In genomic region chr19:49443366-49444099, GRCh38 we compare ENCODE assay signal across 1 cellular context.
TF ChIP-seq lines count a peak whose summit lies in the region.

No MANE protein-coding gene starts in this region.

TF ChIP-seq in HEK293, 187 proteins besides CTCF, POLR2A, EP300 and RAD21 (continued from another document and continues in another):
- TF ChIP-seq ZNF18 (tag by site-specific recombination; IDR thresholded peaks at IDR 0.05) (peak; percentile 85), ZNF473 (tag by site-specific recombination; IDR thresholded peaks at IDR 0.05) (no peak), ZNF837 (tag by site-specific recombination; IDR thresholded peaks at IDR 0.05) (no peak), ZSCAN23 (tag by site-specific recombination; IDR thresholded peaks at IDR 0.05) (0 out of 2 replicates have a peak, but pooled peaks have one; percentile 22), ZNF664 (tag by site-specific recombination; IDR thresholded peaks at IDR 0.05) (no peak), ZNF341 (tag by site-specific recombination; IDR thresholded peaks at IDR 0.05; ENCODE audit: low read depth) (peak; percentile 70), HOXD13 (CRISPR knock-in tag; IDR thresholded peaks at IDR 0.05; ENCODE audit: borderline replicate concordance) (no peak), ZNF426 (tag by site-specific recombination; IDR thresholded peaks at IDR 0.05) (no peak), SCRT2 (tag by site-specific recombination; IDR thresholded peaks at IDR 0.05) (0 out of 2 replicates have a peak, but pooled peaks have one; percentile 25), ZNF140 (tag by site-specific recombination; IDR thresholded peaks at IDR 0.05) (no peak), ZBTB6 (tag by site-specific recombination; IDR thresholded peaks at IDR 0.05) (0 out of 2 replicates have a peak, but pooled peaks have one; percentile 38), ZSCAN4 (tag by site-specific recombination; IDR thresholded peaks at IDR 0.05) (no peak; the same call in 1 of the 2 replicates), ZNF843 (tag by site-specific recombination; IDR thresholded peaks at IDR 0.05) (peak; percentile 23; the same call in 1 of the 2 replicates), ZNF530 (tag by site-specific recombination; IDR thresholded peaks at IDR 0.05; ENCODE audit: low read depth) (no peak), TSHZ1 (tag by site-specific recombination; IDR thresholded peaks at IDR 0.05; ENCODE audit: borderline replicate concordance) (no peak), HIC1 (tag by site-specific recombination; IDR thresholded peaks at IDR 0.05) (no peak), ZSCAN16 (tag by site-specific recombination; IDR thresholded peaks at IDR 0.05) (no peak), ZNF830 (tag by site-specific recombination; IDR thresholded peaks at IDR 0.05; ENCODE audit: low read depth) (no peak), ZNF274 (IDR thresholded peaks at IDR 0.05; ENCODE audit: low read length) (no peak), ZNF274 (tag by site-specific recombination; IDR thresholded peaks at IDR 0.05; ENCODE audit: borderline replicate concordance) (no peak), ZNF704 (tag by site-specific recombination; IDR thresholded peaks at IDR 0.05) (no peak), PRDM2 (tag by site-specific recombination; IDR thresholded peaks at IDR 0.05; ENCODE audit: borderline replicate concordance) (no peak), ATF2 (tag by site-specific recombination; IDR thresholded peaks at IDR 0.05; ENCODE audit: low read depth) (no peak), ZNF10 (tag by site-specific recombination; IDR thresholded peaks at IDR 0.05) (0 out of 2 replicates have a peak, but pooled peaks have one; percentile 45), BCL11B (tag by site-specific recombination; IDR thresholded peaks at IDR 0.05; ENCODE audit: low read depth) (peak; percentile 56; the same call in 1 of the 2 replicates), ZNF404 (tag by site-specific recombination; IDR thresholded peaks at IDR 0.05) (no peak), ZBTB44 (tag by site-specific recombination; IDR thresholded peaks at IDR 0.05) (no peak), HOXC10 (CRISPR knock-in tag; IDR thresholded peaks at IDR 0.05) (no peak), ZBTB11 (tag by site-specific recombination; conservative IDR thresholded peaks at IDR 0.05; ENCODE audit: low read depth) (peak; percentile 88), ZBTB8A (tag by site-specific recombination; IDR thresholded peaks at IDR 0.05) (peak; percentile 51; the same call in 1 of the 2 replicates)
